ENCODE assay signal across 8 cellular contexts in the genomic region with DNA sequence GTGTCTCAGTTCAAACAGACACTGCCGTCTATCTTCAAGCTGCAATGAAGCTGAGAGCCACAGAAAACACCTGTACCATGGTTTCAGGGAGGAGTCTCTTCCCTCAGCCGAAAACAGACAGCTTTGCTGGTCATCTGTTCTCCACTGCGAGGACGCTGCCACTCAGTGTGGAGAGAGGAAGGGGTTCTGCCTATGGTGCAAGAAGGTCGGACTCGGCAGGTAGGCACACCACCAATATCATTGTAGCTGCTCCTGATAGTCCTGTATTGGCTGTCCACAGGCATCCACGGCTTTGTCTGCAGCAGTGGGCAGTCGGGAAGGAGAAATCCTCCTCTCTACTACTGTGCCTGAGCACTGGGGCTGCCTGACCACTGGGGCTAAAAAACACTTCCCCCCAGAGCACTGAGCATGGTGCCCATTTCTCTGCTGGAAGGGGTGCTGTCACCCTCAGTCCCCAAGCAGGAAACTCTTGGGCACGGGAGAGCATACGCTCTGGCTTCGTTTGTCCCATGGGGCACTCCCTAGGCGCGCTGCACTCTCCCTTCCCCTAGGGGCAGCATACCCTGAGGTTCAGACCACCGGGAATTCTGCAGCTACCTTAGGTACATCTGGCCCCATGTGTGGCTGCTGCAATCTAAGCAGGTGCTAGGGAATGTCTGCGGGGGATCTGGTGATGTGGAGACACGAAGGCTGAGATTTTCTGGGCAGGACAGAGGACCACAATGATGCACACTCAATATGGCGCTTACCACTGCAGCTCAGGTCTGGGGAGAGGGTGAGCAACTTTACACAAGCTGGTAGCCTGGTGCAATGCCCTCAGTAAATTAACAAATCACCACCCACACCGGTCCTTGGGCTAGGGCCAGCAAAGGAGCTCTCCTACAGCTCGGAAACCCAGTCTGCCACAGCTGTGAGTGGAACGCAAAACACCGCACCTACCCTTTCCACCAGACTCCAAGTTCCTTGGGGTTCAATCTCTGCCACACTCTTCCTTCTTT.
A peak's percentile ranks its signal among the peaks of the same experiment; 100 is the strongest.
DNase-seq lines count a peak whose midpoint lies in the region; ATAC-seq and TF ChIP-seq lines count a peak whose summit lies in the region.

No MANE protein-coding gene starts in this region.

- peaks cover 2% of the 10 kb centered on the region for H3K27me3 Mint-ChIP-seq in CD8-positive, alpha-beta T cell (ENCODE audit: low read depth)
- H3K27me3 Mint-ChIP-seq in immature natural killer cell (ENCODE audit: low read depth in 3 of 3): no peaks in the 10 kb centered on the region

- in situ Hi-C loops in KBM-7 (cut with MboI; ENCODE audit: low pct_unique_long_range_greater_than_20kb, low sequenced_read_pairs): no loop called here

- no peak for TF ChIP-seq CTCF in CD8-positive, alpha-beta T cell (IDR thresholded peaks at IDR 0.05)
- peak; percentile 87 for TF ChIP-seq CTCF in VCaP (conservative IDR thresholded peaks at IDR 0.05)

- no peaks in the 10 kb centered on the region for H3K27me3 ChIP-seq in CD8-positive, alpha-beta T cell (ENCODE audit: insufficient read depth, low read length)

- no peak overlapping the region for H3K27ac ChIP-seq in CD8-positive, alpha-beta T cell (ENCODE audit: low read depth, low read length)
- H3K27ac ChIP-seq in VCaP: peak overlapping the region; percentile 95

- H3K4me1 Mint-ChIP-seq in CD8-positive, alpha-beta T cell (ENCODE audit: low read depth): peaks cover 7% of the 10 kb centered on the region
- no peaks in the 10 kb centered on the region for H3K4me1 Mint-ChIP-seq in immature natural killer cell

- no peaks in the 10 kb centered on the region for H3K9me3 ChIP-seq in CD8-positive, alpha-beta T cell (ENCODE audit: low read length)

- H3K36me3 Mint-ChIP-seq in CD8-positive, alpha-beta T cell: no peaks in the 10 kb centered on the region
- no peaks in the 10 kb centered on the region for H3K36me3 Mint-ChIP-seq in immature natural killer cell

- H3K4me3 Mint-ChIP-seq in CD8-positive, alpha-beta T cell: peak overlapping the region; percentile 58
- H3K4me3 Mint-ChIP-seq in immature natural killer cell: peak overlapping the region in 4 of 5 donors; percentile 19 to 68 (median 40)

- H3K4me3 ChIP-seq in CD8-positive, alpha-beta T cell (ENCODE audit: low read depth, low read length): peak overlapping the region; percentile 22

- H3K4me1 ChIP-seq in CD8-positive, alpha-beta T cell (ENCODE audit: insufficient read depth, low read length): peaks cover 4% of the 10 kb centered on the region

- H3K9me3 Mint-ChIP-seq in CD8-positive, alpha-beta T cell: no peaks in the 10 kb centered on the region
- H3K9me3 Mint-ChIP-seq in immature natural killer cell: peaks cover 0 to 6% (median under 1%) of the 10 kb centered on the region in 6 donors

- no peak for DNase-seq in CD8-positive, alpha-beta T cell
- DNase-seq in immature natural killer cell: no peak
- no peak for DNase-seq in nucleus accumbens (lab: John Stamatoyannopoulos, UW)
- no peak for DNase-seq in GF-D8 (lab: John Stamatoyannopoulos, UW)
- DNase-seq in KBM-7: no peak

- intact Hi-C loops in CD8-positive, alpha-beta T cell (cut with DNase I, micrococcal nuclease): loop anchor here in 1 of 2 experiments (10.0 kb wide), 1 partner anchor 1979 kb away; no protein-coding TSS in a partner anchor

- POLR2A ChIA-PET in CD8-positive, alpha-beta T cell (lab: Charles Lee): no interaction called here

- CTCF ChIA-PET in CD8-positive, alpha-beta T cell (lab: Charles Lee): interaction anchor here (0.7 to 1.4 kb wide), 9 partner anchors 8 to 32 kb away, joined by 3 to 5 read pairs (median 3); no protein-coding TSS in a partner anchor

- H3K36me3 ChIP-seq in CD8-positive, alpha-beta T cell (ENCODE audit: insufficient read depth, low read length): no peaks in the 10 kb centered on the region

- ATAC-seq in CD8-positive, alpha-beta T cell: no peak
- ATAC-seq in GM19351 (IDR thresholded peaks at IDR 0.05; ENCODE audit: unreplicated experiment) (peak; percentile 32), HG03280 (IDR thresholded peaks at IDR 0.05; ENCODE audit: unreplicated experiment) (peak; percentile 28)

- no peak overlapping the region for H3K27ac Mint-ChIP-seq in CD8-positive, alpha-beta T cell
- H3K27ac Mint-ChIP-seq in immature natural killer cell: no peak overlapping the region
